Comparison of ENCODE assay signal across 24 cellular contexts in genomic region chr19:1061987-1062386, GRCh38. TPM values are rescaled to one million over a fixed set of nuclear protein-coding genes. Genes with fewer than 3 reads are reported as not detected.
DNase-seq lines count a peak whose midpoint lies in the region; ATAC-seq, FAIRE-seq and TF ChIP-seq lines count a peak whose summit lies in the region.
"Had no signal": no experiment of that assay in that cellular context is flagged by ENCODE, and none has a peak within 500 bp of the region (broad histone marks: within the 10 kb centered on the region; RNA-seq: fewer than 3 reads in every experiment).

No MANE protein-coding gene starts in this region.

- H3K4me1 Mint-ChIP-seq in activated naive CD8-positive, alpha-beta T cell treated with anti-CD3 and anti-CD28 coated beads, Interleukin-2, amount 10 ng/mL, durations not matched to agents 7 days and 5 days: peaks cover 11% of the 10 kb centered on the region
- peaks cover 12% of the 10 kb centered on the region for H3K4me1 Mint-ChIP-seq in activated naive CD8-positive, alpha-beta T cell treated with anti-CD3 and anti-CD28 coated beads for 36 hours

- peak overlapping the region in 1 of 2 experiments; percentile 37; a peak in 1 of 4 replicates for H3K9ac ChIP-seq in K562 (ENCODE audit: insufficient read depth in 1 of 2, low read depth in 2 of 2, low read length in 2 of 2)
- no peak overlapping the region for H3K9ac ChIP-seq in kidney (ENCODE audit: low read length in 2 of 2)
- H3K9ac ChIP-seq: GM23248, KMS-11 had no signal

- FAIRE-seq in K562 (lab: Jason Lieb, UNC) (no peak), kidney (lab: Jason Lieb, UNC) (no peak)
- FAIRE-seq: G401.6 had no signal

- POLR2A ChIA-PET in activated naive CD8-positive, alpha-beta T cell treated with anti-CD3 and anti-CD28 coated beads, Interleukin-2, amount 10 ng/mL, durations not matched to agents 7 days and 5 days (lab: Charles Lee): no interaction called here
- POLR2A ChIA-PET in K562 (lab: Yijun Ruan, JAX): interaction anchor here (0.5 to 1.1 kb wide), 2 partner anchors 7 to 36 kb away, joined by 3 to 4 read pairs; no protein-coding TSS in a partner anchor

- intact Hi-C loops in K562 (cut with micrococcal nuclease) (no loop called here), kidney (cut with DNase I) (no loop called here), spleen (cut with DNase I; ENCODE audit: low total_unique reads) (no loop called here)

- TF ChIP-seq RAD21 in K562 (CRISPR knock-in tag; conservative IDR thresholded peaks at IDR 0.05 in 1 of 2, IDR thresholded peaks at IDR 0.05 in 1 of 2): no peak

- TF ChIP-seq POLR2A in K562 (conservative IDR thresholded peaks at IDR 0.05) (no peak), spleen (IDR thresholded peaks at IDR 0.05) (no peak)

- BruUV-seq in K562 (replicated peaks; lab: Mats Ljungman, UMichigan): no TSS peak

- H3K4me3 ChIP-seq in K562 (no peak overlapping the region), kidney (ENCODE audit: low read length in 2 of 2) (no peak overlapping the region), spleen (no peak overlapping the region)
- no peak overlapping the region for H3K4me3 ChIP-seq in effector memory CD4-positive, alpha-beta T cell (ENCODE audit: insufficient read depth, low read depth, low read length, poor library complexity, severe bottlenecking)
- H3K4me3 ChIP-seq: GM23248 had no signal

- no peak for TF ChIP-seq EP300 in K562 (IDR thresholded peaks at IDR 0.05; ENCODE audit: low read length)

- H3K9me1 ChIP-seq in K562 (ENCODE audit: control insufficient read depth, insufficient read depth, low read length): no peaks in the 10 kb centered on the region

- no peak overlapping the region for H2AFZ ChIP-seq in K562 (ENCODE audit: low read depth, low read length)
- H2AFZ ChIP-seq: GM23248 had no signal

- DNase-seq in activated naive CD8-positive, alpha-beta T cell treated with anti-CD3 and anti-CD28 coated beads, Interleukin-2, amount 10 ng/mL, durations not matched to agents 7 days and 5 days: no peak
- DNase-seq in activated naive CD8-positive, alpha-beta T cell treated with anti-CD3 and anti-CD28 coated beads for 36 hours: no peak
- no peak for DNase-seq in K562 (ENCODE audit: extremely low read depth in 1 of 4, low spot score in 3 of 4)
- DNase-seq in kidney: peak; percentile 70
- peak; percentile 78 for DNase-seq in spleen
- no peak for DNase-seq in effector memory CD4-positive, alpha-beta T cell
- DNase-seq: 8988T, C1 segment of cervical spinal cord, Calu3, DMS153, GM23248, NCI-H1105, NCI-H2029 treated with DMSO at 0.1 percent for 48 hours, NCI-H226, NCI-H510A treated with DMSO at 0.1 percent for 48 hours, NCI-H748 treated with DMSO at 0.1 percent for 48 hours had no signal

- peak overlapping the region; percentile 42 for H3K27ac Mint-ChIP-seq in activated naive CD8-positive, alpha-beta T cell treated with anti-CD3 and anti-CD28 coated beads, Interleukin-2, amount 10 ng/mL, durations not matched to agents 7 days and 5 days
- no peak overlapping the region for H3K27ac Mint-ChIP-seq in activated naive CD8-positive, alpha-beta T cell treated with anti-CD3 and anti-CD28 coated beads for 36 hours

- no peaks in the 10 kb centered on the region for H3K79me2 ChIP-seq in K562 (ENCODE audit: control insufficient read depth, insufficient read depth, low read length)

- H3K4me1 ChIP-seq in K562 (replicated peaks in 1 of 2; ENCODE audit: control insufficient read depth in 2 of 2, insufficient read depth in 2 of 2, low read length in 2 of 2): peaks cover 9 to 55% of the 10 kb centered on the region in 2 experiments
- H3K4me1 ChIP-seq in kidney (ENCODE audit: control insufficient read depth in 1 of 2, insufficient read depth in 1 of 2, low read depth in 1 of 2, low read length in 2 of 2): peaks cover 4 to 13% of the 10 kb centered on the region in 2 donors
- H3K4me1 ChIP-seq in spleen: peaks cover 22 to 50% (median 38%) of the 10 kb centered on the region in 6 donors
- peaks cover 41% of the 10 kb centered on the region for H3K4me1 ChIP-seq in effector memory CD4-positive, alpha-beta T cell (ENCODE audit: control insufficient read depth, insufficient read depth, low read length, poor library complexity, severe bottlenecking)

- peaks cover 7% of the 10 kb centered on the region for H3K9me3 Mint-ChIP-seq in activated naive CD8-positive, alpha-beta T cell treated with anti-CD3 and anti-CD28 coated beads, Interleukin-2, amount 10 ng/mL, durations not matched to agents 7 days and 5 days
- peaks cover 11% of the 10 kb centered on the region for H3K9me3 Mint-ChIP-seq in activated naive CD8-positive, alpha-beta T cell treated with anti-CD3 and anti-CD28 coated beads for 36 hours

- H3K27me3 ChIP-seq in K562 (ENCODE audit: control insufficient read depth in 2 of 2, insufficient read depth in 2 of 2, low read length in 2 of 2) (no peaks in the 10 kb centered on the region), spleen (replicated peaks in 1 of 7) (peaks cover 0 to 5% (median 0%) of the 10 kb centered on the region in 7 donors)
- no peaks in the 10 kb centered on the region for H3K27me3 ChIP-seq in effector memory CD4-positive, alpha-beta T cell (replicated peaks; ENCODE audit: control insufficient read depth, insufficient read depth, low read length, poor library complexity, severe bottlenecking)

- H3K36me3 Mint-ChIP-seq in activated naive CD8-positive, alpha-beta T cell treated with anti-CD3 and anti-CD28 coated beads, Interleukin-2, amount 10 ng/mL, durations not matched to agents 7 days and 5 days: peaks cover 38% of the 10 kb centered on the region
- H3K36me3 Mint-ChIP-seq in activated naive CD8-positive, alpha-beta T cell treated with anti-CD3 and anti-CD28 coated beads for 36 hours: peaks cover 34% of the 10 kb centered on the region

- H3K36me3 ChIP-seq in K562 (ENCODE audit: control insufficient read depth, insufficient read depth, low read length): peaks cover 45% of the 10 kb centered on the region
- peaks cover 0 to 8% of the 10 kb centered on the region in 2 donors for H3K36me3 ChIP-seq in kidney (ENCODE audit: control insufficient read depth in 1 of 2, insufficient read depth in 2 of 2, low read length in 2 of 2)
- peaks cover 2 to 36% (median 14%) of the 10 kb centered on the region in 6 donors for H3K36me3 ChIP-seq in spleen
- H3K36me3 ChIP-seq in effector memory CD4-positive, alpha-beta T cell (ENCODE audit: control insufficient read depth, insufficient read depth, low read length): peaks cover 7% of the 10 kb centered on the region

- no peak for ATAC-seq in activated naive CD8-positive, alpha-beta T cell treated with anti-CD3 and anti-CD28 coated beads, Interleukin-2, amount 10 ng/mL, durations not matched to agents 7 days and 5 days (ENCODE audit: low read depth)
- ATAC-seq in K562: no peak
- no peak for ATAC-seq in GM18520 (IDR thresholded peaks at IDR 0.05; ENCODE audit: unreplicated experiment)
- no peak for ATAC-seq in GM21423 (IDR thresholded peaks at IDR 0.05; ENCODE audit: unreplicated experiment)

- CTCF ChIA-PET in K562 (lab: Yijun Ruan, JAX; ENCODE audit: low intra/inter-chr PET ratio): no interaction called here

- no peak overlapping the region for H3K4me3 Mint-ChIP-seq in activated naive CD8-positive, alpha-beta T cell treated with anti-CD3 and anti-CD28 coated beads, Interleukin-2, amount 10 ng/mL, durations not matched to agents 7 days and 5 days
- no peak overlapping the region for H3K4me3 Mint-ChIP-seq in activated naive CD8-positive, alpha-beta T cell treated with anti-CD3 and anti-CD28 coated beads for 36 hours
- H3K4me3 Mint-ChIP-seq: CD8-positive, alpha-beta memory T cell had no signal

- no peak overlapping the region for H3K27ac ChIP-seq in K562 (ENCODE audit: extremely low read depth, low read depth, low read length)
- no peak overlapping the region for H3K27ac ChIP-seq in kidney (ENCODE audit: low read depth in 2 of 2, low read length in 2 of 2)
- no peak overlapping the region for H3K27ac ChIP-seq in spleen
- H3K27ac ChIP-seq in effector memory CD4-positive, alpha-beta T cell (ENCODE audit: insufficient read depth, low read length, poor library complexity, severe bottlenecking): no peak overlapping the region
- H3K27ac ChIP-seq: GM23248, HL-60, KMS-11 had no signal

- no peaks in the 10 kb centered on the region for H3K27me3 Mint-ChIP-seq in activated naive CD8-positive, alpha-beta T cell treated with anti-CD3 and anti-CD28 coated beads, Interleukin-2, amount 10 ng/mL, durations not matched to agents 7 days and 5 days
- no peaks in the 10 kb centered on the region for H3K27me3 Mint-ChIP-seq in activated naive CD8-positive, alpha-beta T cell treated with anti-CD3 and anti-CD28 coated beads for 36 hours
- H3K27me3 Mint-ChIP-seq: CD8-positive, alpha-beta memory T cell had no signal

- TF ChIP-seq CTCF in K562 (IDR thresholded peaks at IDR 0.05 in 2 of 3, conservative IDR thresholded peaks at IDR 0.05 in 1 of 3; ENCODE audit: insufficient read depth in 2 of 3, low read depth in 1 of 3, low read length in 3 of 3) (no peak), kidney (IDR thresholded peaks at IDR 0.05; ENCODE audit: borderline replicate concordance, extremely low read depth, insufficient read depth) (no peak), spleen (IDR thresholded peaks at IDR 0.05 in 8 of 11, conservative IDR thresholded peaks at IDR 0.05 in 3 of 11) (no peak)

- H3K4me2 ChIP-seq in K562 (ENCODE audit: insufficient read depth, low read length): no peak overlapping the region
- H3K4me2 ChIP-seq: KMS-11 had no signal

- no peaks in the 10 kb centered on the region for H4K20me1 ChIP-seq in K562 (replicated peaks; ENCODE audit: control insufficient read depth, insufficient read depth, low read length)

- H3K9me3 ChIP-seq in K562 (replicated peaks; ENCODE audit: control insufficient read depth, insufficient read depth, low read depth, low read length) (no peaks in the 10 kb centered on the region), kidney (ENCODE audit: control insufficient read depth in 1 of 2, low read length in 2 of 2) (peaks cover 7 to 19% of the 10 kb centered on the region in 2 donors), spleen (peaks cover 13 to 33% (median 28%) of the 10 kb centered on the region in 8 donors)
- no peaks in the 10 kb centered on the region for H3K9me3 ChIP-seq in effector memory CD4-positive, alpha-beta T cell (ENCODE audit: control insufficient read depth, low read length)

- WGBS in K562 (ENCODE audit: insufficient coverage, low coverage, missing lambda C conversion rate): 93% methylated on average over 20 of the region's 20 CpGs
- 93 to 98% (median 96%) methylated on average over 19 to 20 of the region's 20 CpGs for WGBS in spleen, 5 donors

- in situ Hi-C loops in K562 (cut with MboI): no loop called here

RNA-seq across cellular contexts. Expression of gene ARHGAP45, which starts 5.0 kb away (rescaled TPM):
- total RNA-seq in activated naive CD8-positive, alpha-beta T cell treated with anti-CD3 and anti-CD28 coated beads, Interleukin-2, amount 10 ng/mL, durations not matched to agents 7 days and 5 days: 100 to 1,000 TPM; 576 to 581 TPM
- total RNA-seq in activated naive CD8-positive, alpha-beta T cell treated with anti-CD3 and anti-CD28 coated beads for 36 hours: 100 to 1,000 TPM; 113 to 122 TPM
- 25.6 and 81.0 TPM in 2 replicates for total RNA-seq in K562 (2011; cell fraction: chromatin; rRNA removed; ENCODE audit: low replicate concordance)
- 39.0 and 49.5 TPM in 2 replicates for total RNA-seq in K562 (2011; cell fraction: nucleolus; rRNA removed)
- 22.7 and 24.1 TPM in 2 replicates for total RNA-seq in K562 (2011; cell fraction: nucleoplasm; rRNA removed)
- total RNA-seq in K562 (2014; rRNA removed): 22.1 and 31.1 TPM in 2 replicates
- 1.0 and 1.8 TPM in 2 replicates for total RNA-seq in K562 (2014; rRNA removed; fragmentation: Illumina TruSeq; extraction: Trizol)
- 4.2 and 6.0 TPM in 2 replicates for total RNA-seq in K562 (2015; rRNA removed; fragmentation: Illumina TruSeq; extraction: Trizol)
- total RNA-seq in K562 (2021): 18.0 and 19.9 TPM in 2 replicates
- polyA plus RNA-seq in K562 (2011; rRNA removed): 4.4 and 7.6 TPM in 2 replicates
- 5.6 and 12.6 TPM in 2 replicates for polyA plus RNA-seq in K562 (2011; cell fraction: cytosol; rRNA removed)
- polyA plus RNA-seq in K562 (2011; cell fraction: nucleus; rRNA removed): 17.8 and 38.7 TPM in 2 replicates
- polyA plus RNA-seq in K562 (2012): 15.0 and 15.2 TPM in 2 replicates
- 1.9 and 6.9 TPM in 2 replicates for polyA plus RNA-seq in K562 (2014; fragmentation: Illumina TruSeq; extraction: Trizol)
- under 1 TPM; 0.08 to 0.63 TPM for polyA plus RNA-seq in K562 (2014; fragmentation: Nextera tagmentation; extraction: Ambion mirVana)
- 16.3 and 20.2 TPM in 2 replicates for polyA plus RNA-seq in K562 (2014; rRNA removed)
- 1.7 and 2.0 TPM in 2 replicates for polyA minus RNA-seq in K562 (2011; rRNA and poly(A)+ RNA removed)
- polyA minus RNA-seq in K562 (2011; cell fraction: cytosol; rRNA and poly(A)+ RNA removed): 6.2 and 8.5 TPM in 2 replicates
- polyA minus RNA-seq in K562 (2011; cell fraction: nucleus; rRNA and poly(A)+ RNA removed): 5.5 and 6.6 TPM in 2 replicates
- total RNA-seq in kidney: 50.0 TPM
- 11.8 TPM for polyA plus RNA-seq in kidney (ENCODE audit: insufficient read depth, low read depth, low replicate concordance)
- total RNA-seq in spleen: 100 to 1,000 TPM; 161 to 258 (median 237) TPM
- 100 to 1,000 TPM; 205 to 356 (median 329) TPM for polyA plus RNA-seq in spleen

RNA-seq across cellular contexts. Expression of gene ABCA7, which starts 22.1 kb away (rescaled TPM):
- total RNA-seq in activated naive CD8-positive, alpha-beta T cell treated with anti-CD3 and anti-CD28 coated beads, Interleukin-2, amount 10 ng/mL, durations not matched to agents 7 days and 5 days: 100 to 1,000 TPM; 145 to 146 TPM
- 10 to 100 TPM in 1 of 2 experiments, 1 to 10 TPM in 1; 9.8 to 11.2 TPM for total RNA-seq in activated naive CD8-positive, alpha-beta T cell treated with anti-CD3 and anti-CD28 coated beads for 36 hours
- 266 and 789 TPM in 2 replicates for total RNA-seq in K562 (2011; cell fraction: chromatin; rRNA removed; ENCODE audit: low replicate concordance)
- 519 and 639 TPM in 2 replicates for total RNA-seq in K562 (2011; cell fraction: nucleolus; rRNA removed)
- total RNA-seq in K562 (2011; cell fraction: nucleoplasm; rRNA removed): 258 and 297 TPM in 2 replicates
- total RNA-seq in K562 (2014; rRNA removed) (31.4 and 45.4 TPM in 2 replicates), K562 (2014; rRNA removed; fragmentation: Illumina TruSeq; extraction: Trizol) (8.9 and 12.7 TPM in 2 replicates), K562 (2015; rRNA removed; fragmentation: Illumina TruSeq; extraction: Trizol) (19.1 and 22.8 TPM in 2 replicates), K562 (2021) (90.0 and 96.1 TPM in 2 replicates), kidney (20.4 TPM), spleen (100 to 1,000 TPM in 3 of 7 donors, 10 to 100 TPM in 4; 64.6 to 162 (median 94.7) TPM)
- polyA plus RNA-seq in K562 (2011; rRNA removed) (32.6 and 52.0 TPM in 2 replicates), K562 (2014; fragmentation: Illumina TruSeq; extraction: Trizol) (31.2 and 32.6 TPM in 2 replicates), K562 (2014; fragmentation: Nextera tagmentation; extraction: Ambion mirVana) (1 to 10 TPM; 2.3 to 3.0 TPM), K562 (2014; rRNA removed) (73.5 and 94.1 TPM in 2 replicates), kidney (ENCODE audit: insufficient read depth, low read depth, low replicate concordance) (11.7 TPM), spleen (100 to 1,000 TPM in 2 of 3 donors, 10 to 100 TPM in 1; 67.5 to 197 (median 152) TPM)
- polyA plus RNA-seq in K562 (2011; cell fraction: cytosol; rRNA removed): 31.0 and 47.7 TPM in 2 replicates
- 504 and 724 TPM in 2 replicates for polyA plus RNA-seq in K562 (2011; cell fraction: nucleus; rRNA removed)
- polyA plus RNA-seq in K562 (2012): 65.1 and 67.9 TPM in 2 replicates
- polyA minus RNA-seq in K562 (2011; rRNA and poly(A)+ RNA removed): 13.1 and 14.8 TPM in 2 replicates
- 24.3 and 51.6 TPM in 2 replicates for polyA minus RNA-seq in K562 (2011; cell fraction: cytosol; rRNA and poly(A)+ RNA removed)
- polyA minus RNA-seq in K562 (2011; cell fraction: nucleus; rRNA and poly(A)+ RNA removed): 164 and 176 TPM in 2 replicates

RNA-seq across cellular contexts. Expression of gene POLR2E, which starts 33.2 kb away (rescaled TPM):
- total RNA-seq in activated naive CD8-positive, alpha-beta T cell treated with anti-CD3 and anti-CD28 coated beads, Interleukin-2, amount 10 ng/mL, durations not matched to agents 7 days and 5 days: 100 to 1,000 TPM; 142 to 163 TPM
- total RNA-seq in activated naive CD8-positive, alpha-beta T cell treated with anti-CD3 and anti-CD28 coated beads for 36 hours: 100 to 1,000 TPM; 290 to 291 TPM
- total RNA-seq in K562 (2011; cell fraction: chromatin; rRNA removed; ENCODE audit: low replicate concordance): 38.2 and 129 TPM in 2 replicates
- total RNA-seq in K562 (2011; cell fraction: nucleolus; rRNA removed): 126 and 135 TPM in 2 replicates
- total RNA-seq in K562 (2011; cell fraction: nucleoplasm; rRNA removed): 74.1 and 78.7 TPM in 2 replicates
- 297 and 441 TPM in 2 replicates for total RNA-seq in K562 (2014; rRNA removed)
- 40.2 and 78.0 TPM in 2 replicates for total RNA-seq in K562 (2014; rRNA removed; fragmentation: Illumina TruSeq; extraction: Trizol)
- total RNA-seq in K562 (2015; rRNA removed; fragmentation: Illumina TruSeq; extraction: Trizol): 141 and 144 TPM in 2 replicates
- 328 and 351 TPM in 2 replicates for total RNA-seq in K562 (2021)
- polyA plus RNA-seq in K562 (2011; rRNA removed): 244 and 334 TPM in 2 replicates
- polyA plus RNA-seq in K562 (2011; cell fraction: cytosol; rRNA removed): 305 and 616 TPM in 2 replicates
- 112 and 143 TPM in 2 replicates for polyA plus RNA-seq in K562 (2011; cell fraction: nucleus; rRNA removed)
- 291 and 445 TPM in 2 replicates for polyA plus RNA-seq in K562 (2012)
- 267 and 448 TPM in 2 replicates for polyA plus RNA-seq in K562 (2014; fragmentation: Illumina TruSeq; extraction: Trizol)
- polyA plus RNA-seq in K562 (2014; fragmentation: Nextera tagmentation; extraction: Ambion mirVana): 10 to 100 TPM in 1 of 2 experiments, 1 to 10 TPM in 1; 3.4 to 32.5 TPM
- polyA plus RNA-seq in K562 (2014; rRNA removed): 413 and 438 TPM in 2 replicates
- 36.0 and 77.6 TPM in 2 replicates for polyA minus RNA-seq in K562 (2011; rRNA and poly(A)+ RNA removed)
- polyA minus RNA-seq in K562 (2011; cell fraction: cytosol; rRNA and poly(A)+ RNA removed): 127 and 173 TPM in 2 replicates
- polyA minus RNA-seq in K562 (2011; cell fraction: nucleus; rRNA and poly(A)+ RNA removed): 45.4 and 50.5 TPM in 2 replicates
- 158 TPM for total RNA-seq in kidney
- polyA plus RNA-seq in kidney (ENCODE audit: insufficient read depth, low read depth, low replicate concordance): 189 TPM
- 100 to 1,000 TPM; 106 to 152 (median 123) TPM for total RNA-seq in spleen
- 100 to 1,000 TPM in 2 of 3 donors, 10 to 100 TPM in 1; 70.8 to 144 (median 105) TPM for polyA plus RNA-seq in spleen

RNA-seq across cellular contexts. Expression of gene CNN2, which starts 35.6 kb away (rescaled TPM):
- total RNA-seq in activated naive CD8-positive, alpha-beta T cell treated with anti-CD3 and anti-CD28 coated beads, Interleukin-2, amount 10 ng/mL, durations not matched to agents 7 days and 5 days: 100 to 1,000 TPM; 340 to 353 TPM
- total RNA-seq in activated naive CD8-positive, alpha-beta T cell treated with anti-CD3 and anti-CD28 coated beads for 36 hours: 10 to 100 TPM; 76.0 to 80.5 TPM
- 25.1 and 70.9 TPM in 2 replicates for total RNA-seq in K562 (2011; cell fraction: chromatin; rRNA removed; ENCODE audit: low replicate concordance)
- 40.8 and 41.4 TPM in 2 replicates for total RNA-seq in K562 (2011; cell fraction: nucleolus; rRNA removed)
- 34.4 and 52.1 TPM in 2 replicates for total RNA-seq in K562 (2011; cell fraction: nucleoplasm; rRNA removed)
- total RNA-seq in K562 (2014; rRNA removed): 82.3 and 124 TPM in 2 replicates
- 33.7 and 45.6 TPM in 2 replicates for total RNA-seq in K562 (2014; rRNA removed; fragmentation: Illumina TruSeq; extraction: Trizol)
- total RNA-seq in K562 (2015; rRNA removed; fragmentation: Illumina TruSeq; extraction: Trizol): 52.7 and 54.9 TPM in 2 replicates
- total RNA-seq in K562 (2021): 161 and 174 TPM in 2 replicates
- polyA plus RNA-seq in K562 (2011; rRNA removed): 36.4 and 61.3 TPM in 2 replicates
- polyA plus RNA-seq in K562 (2011; cell fraction: cytosol; rRNA removed): 82.9 and 105 TPM in 2 replicates
- polyA plus RNA-seq in K562 (2011; cell fraction: nucleus; rRNA removed): 42.5 and 55.7 TPM in 2 replicates
- 82.7 and 152 TPM in 2 replicates for polyA plus RNA-seq in K562 (2012)
- polyA plus RNA-seq in K562 (2014; fragmentation: Illumina TruSeq; extraction: Trizol): 123 and 158 TPM in 2 replicates
- polyA plus RNA-seq in K562 (2014; fragmentation: Nextera tagmentation; extraction: Ambion mirVana): 10 to 100 TPM; 12.1 to 12.8 TPM
- polyA plus RNA-seq in K562 (2014; rRNA removed): 71.3 and 73.3 TPM in 2 replicates
- 45.8 and 50.7 TPM in 2 replicates for polyA minus RNA-seq in K562 (2011; rRNA and poly(A)+ RNA removed)
- polyA minus RNA-seq in K562 (2011; cell fraction: cytosol; rRNA and poly(A)+ RNA removed): 132 and 161 TPM in 2 replicates
- 9.0 and 15.9 TPM in 2 replicates for polyA minus RNA-seq in K562 (2011; cell fraction: nucleus; rRNA and poly(A)+ RNA removed)
- total RNA-seq in kidney: 131 TPM
- 64.1 TPM for polyA plus RNA-seq in kidney (ENCODE audit: insufficient read depth, low read depth, low replicate concordance)
- total RNA-seq in spleen: 100 to 1,000 TPM; 102 to 296 (median 233) TPM
- polyA plus RNA-seq in spleen: 100 to 1,000 TPM; 126 to 147 (median 140) TPM

RNA-seq across cellular contexts. Expression of gene RNU6-2, which starts 40.7 kb away (rescaled TPM):
- total RNA-seq in activated naive CD8-positive, alpha-beta T cell treated with anti-CD3 and anti-CD28 coated beads, Interleukin-2, amount 10 ng/mL, durations not matched to agents 7 days and 5 days: not detected
- total RNA-seq in activated naive CD8-positive, alpha-beta T cell treated with anti-CD3 and anti-CD28 coated beads for 36 hours: not detected
- total RNA-seq in K562 (2011; cell fraction: chromatin; rRNA removed; ENCODE audit: low replicate concordance): not detected in 2 replicates
- not detected in 2 replicates for total RNA-seq in K562 (2011; cell fraction: nucleolus; rRNA removed)
- total RNA-seq in K562 (2011; cell fraction: nucleoplasm; rRNA removed): not detected in 2 replicates
- total RNA-seq in K562 (2014; rRNA removed) (not detected in 2 replicates), K562 (2014; rRNA removed; fragmentation: Illumina TruSeq; extraction: Trizol) (not detected in 2 replicates), K562 (2015; rRNA removed; fragmentation: Illumina TruSeq; extraction: Trizol) (not detected in 2 replicates), K562 (2021) (not detected in 2 replicates), kidney (not detected), spleen (not detected)
- polyA plus RNA-seq in K562 (2011; rRNA removed) (not detected in 2 replicates), K562 (2014; fragmentation: Illumina TruSeq; extraction: Trizol) (not detected in 2 replicates), K562 (2014; fragmentation: Nextera tagmentation; extraction: Ambion mirVana) (not detected), K562 (2014; rRNA removed) (not detected in 2 replicates), kidney (ENCODE audit: insufficient read depth, low read depth, low replicate concordance) (not detected), spleen (not detected)
- polyA plus RNA-seq in K562 (2011; cell fraction: cytosol; rRNA removed): not detected in 2 replicates
- not detected in 2 replicates for polyA plus RNA-seq in K562 (2011; cell fraction: nucleus; rRNA removed)
- not detected in 2 replicates for polyA plus RNA-seq in K562 (2012)
- under 0.01 TPM in 2 replicates for polyA minus RNA-seq in K562 (2011; rRNA and poly(A)+ RNA removed)
- polyA minus RNA-seq in K562 (2011; cell fraction: cytosol; rRNA and poly(A)+ RNA removed): 667 TPM in 1 of 2 replicates, not detected in the other
- polyA minus RNA-seq in K562 (2011; cell fraction: nucleus; rRNA and poly(A)+ RNA removed): under 0.01 TPM in 1 of 2 replicates, not detected in the other
- total RNA-seq: Calu3; CD8-positive, alpha-beta memory T cell; Daoy; GM23248; HT-29 had no signal
- polyA plus RNA-seq: CD8-positive, alpha-beta memory T cell; GM23248 had no signal

Comparison
In these comparisons a context has a peak if more than half of its experiments do, and no peak if none do; other contexts are left out.
1. DNase-seq: peak in kidney (single experiment) and spleen (single experiment); none in activated naive CD8-positive, alpha-beta T cell treated with anti-CD3 and anti-CD28 coated beads, Interleukin-2, amount 10 ng/mL, durations not matched to agents 7 days and 5 days (single experiment), activated naive CD8-positive, alpha-beta T cell treated with anti-CD3 and anti-CD28 coated beads for 36 hours (single experiment), K562 (0 of 4) and effector memory CD4-positive, alpha-beta T cell (0 of 3).